Comparison of ENCODE assay signal across 34 cellular contexts in the genomic region with DNA sequence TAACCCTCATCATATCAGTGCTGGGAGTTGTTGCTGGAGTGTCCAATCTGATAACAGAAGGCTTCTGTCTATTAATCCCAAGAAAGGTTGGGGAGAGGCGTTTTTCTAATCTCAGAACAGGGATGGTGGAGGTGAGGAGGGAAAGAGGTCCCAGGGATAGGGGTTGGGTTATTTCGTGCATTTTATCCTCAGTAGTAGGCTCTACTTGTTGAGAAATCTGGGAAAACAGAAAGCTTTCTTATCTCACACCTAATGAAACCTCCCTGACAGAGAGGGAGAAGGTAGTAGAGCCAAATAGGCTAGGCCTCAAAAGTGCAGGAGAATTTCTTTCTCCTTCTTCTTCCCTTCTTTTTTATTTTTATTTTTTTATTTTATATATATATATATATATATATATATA.
"Had no signal": no experiment of that assay in that cellular context is flagged by ENCODE, and none has a peak within 500 bp of the region (broad histone marks: within the 10 kb centered on the region; RNA-seq: fewer than 3 reads in every experiment).

No MANE protein-coding gene starts in this region.

- H3K36me3 ChIP-seq: MG63 had no signal

- H3K27ac ChIP-seq: KMS-11 had no signal

- H3K9me3 ChIP-seq: MG63 had no signal

- H3K4me3 ChIP-seq: MG63 had no signal

- DNase-seq: Karpas-422, Kasumi-1, MG63, MM.1S, MV-4-11, NCI-H1048, NCI-H1092, NCI-H1092 treated with DMSO at 0.1 percent for 48 hours, NCI-H1105, NCI-H1105 treated with DMSO at 0.1 percent for 48 hours, NCI-H1417, NCI-H1417 treated with DMSO at 0.1 percent for 48 hours, NCI-H1436, NCI-H1436 treated with DMSO at 0.1 percent for 48 hours, NCI-H146, NCI-H1694, NCI-H1694 treated with DMSO at 0.1 percent for 48 hours, NCI-H187, NCI-H187 treated with DMSO at 0.1 percent for 48 hours, NCI-H1930, NCI-H2029, NCI-H2029 treated with DMSO at 0.1 percent for 48 hours, NCI-H2081, NCI-H2081 treated with DMSO at 0.1 percent for 48 hours, NCI-H2107, NCI-H2171, NCI-H2171 treated with DMSO at 0.1 percent for 48 hours, NCI-H2227 treated with DMSO at 0.1 percent for 48 hours, NCI-H345, NCI-H446, NCI-H446 treated with DMSO at 0.1 percent for 48 hours, NCI-H510A, NCI-H510A treated with DMSO at 0.1 percent for 48 hours had no signal
